Comparison of ENCODE assay signal across 8 cellular contexts in genomic region chr4:41934813-41935651, GRCh38. TPM values are rescaled to one million over a fixed set of nuclear protein-coding genes. Genes with fewer than 3 reads are reported as not detected.
DNase-seq lines count a peak whose midpoint lies in the region; ATAC-seq and TF ChIP-seq lines count a peak whose summit lies in the region.

A gene with protein sequence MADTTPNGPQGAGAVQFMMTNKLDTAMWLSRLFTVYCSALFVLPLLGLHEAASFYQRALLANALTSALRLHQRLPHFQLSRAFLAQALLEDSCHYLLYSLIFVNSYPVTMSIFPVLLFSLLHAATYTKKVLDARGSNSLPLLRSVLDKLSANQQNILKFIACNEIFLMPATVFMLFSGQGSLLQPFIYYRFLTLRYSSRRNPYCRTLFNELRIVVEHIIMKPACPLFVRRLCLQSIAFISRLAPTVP (plus strand): TSS chr4:41935429. CDS start chr4:41935485, 56 bp downstream.

- H3K36me3 ChIP-seq in H7 (replicated peaks; ENCODE audit: control insufficient read depth, insufficient read depth, low read length), result peaks cover 8% of the 10 kb centered on the region

- H3K4me3 ChIP-seq in H7 (ENCODE audit: insufficient read depth, low read depth, low read length) (peak within 1 kb of the TSS; percentile 90), fibroblast of the aortic adventitia (ENCODE audit: low read depth, low read length) (peak within 1 kb of the TSS; percentile 94)

- TF ChIP-seq CTCF in fibroblast of the aortic adventitia (IDR thresholded peaks at IDR 0.05; ENCODE audit: insufficient read depth, low read length) (peak; percentile 31), nephron progenitor cell (IDR thresholded peaks at IDR 0.05) (no peak)

- peak; percentile 92 for ATAC-seq in stimulated activated naive CD8-positive, alpha-beta T cell treated with anti-CD3 and anti-CD28 coated beads, Interleukin-15, amount 100 ng/mL, for 72 hours

- DNase-seq in ELR (ENCODE audit: low read depth), result peak; percentile 89
- peak; percentile 85 for DNase-seq in H7
- DNase-seq in M059J (ENCODE audit: low read depth), result peak; percentile 93
- peak; percentile 62 to 79 for DNase-seq in SHP77 (lab: John Stamatoyannopoulos, UW)
- peak; percentile 70 for DNase-seq in activated effector memory CD4-positive, alpha-beta T cell treated with Interleukin-2 at 50 U/mL for 16 hours
- DNase-seq in fibroblast of the aortic adventitia (ENCODE audit: low read depth), result peak; percentile 82
- DNase-seq in nephron progenitor cell, result peak; percentile 70
- DNase-seq in stimulated activated naive CD8-positive, alpha-beta T cell treated with anti-CD3 and anti-CD28 coated beads, Interleukin-15, amount 100 ng/mL, for 72 hours, result peak; percentile 64 to 72

- H3K27me3 Mint-ChIP-seq in nephron progenitor cell (ENCODE audit: low read depth, poor library complexity), result peaks cover 20% of the 10 kb centered on the region
- H3K27me3 Mint-ChIP-seq in stimulated activated naive CD8-positive, alpha-beta T cell treated with anti-CD3 and anti-CD28 coated beads, Interleukin-15, amount 100 ng/mL, for 72 hours, result no peaks in the 10 kb centered on the region

- peak within 1 kb of the TSS; percentile 98 for H3K27ac Mint-ChIP-seq in nephron progenitor cell
- peak within 1 kb of the TSS; percentile 97 to 98 for H3K27ac Mint-ChIP-seq in stimulated activated naive CD8-positive, alpha-beta T cell treated with anti-CD3 and anti-CD28 coated beads, Interleukin-15, amount 100 ng/mL, for 72 hours

- H3K9me3 Mint-ChIP-seq in nephron progenitor cell, result peaks cover 4% of the 10 kb centered on the region
- peaks cover 7 to 10% of the 10 kb centered on the region in 2 donors for H3K9me3 Mint-ChIP-seq in stimulated activated naive CD8-positive, alpha-beta T cell treated with anti-CD3 and anti-CD28 coated beads, Interleukin-15, amount 100 ng/mL, for 72 hours

- peaks cover 6% of the 10 kb centered on the region; the same call in 1 of the 2 replicates for H3K27me3 ChIP-seq in H7 (ENCODE audit: control insufficient read depth, insufficient read depth, low read length)

- peaks cover 36% of the 10 kb centered on the region for H3K4me1 Mint-ChIP-seq in nephron progenitor cell
- peaks cover 40% of the 10 kb centered on the region for H3K4me1 Mint-ChIP-seq in stimulated activated naive CD8-positive, alpha-beta T cell treated with anti-CD3 and anti-CD28 coated beads, Interleukin-15, amount 100 ng/mL, for 72 hours

- peaks cover 21% of the 10 kb centered on the region for H3K36me3 Mint-ChIP-seq in nephron progenitor cell (ENCODE audit: low read depth)

- peak within 1 kb of the TSS; percentile 98 for H3K4me3 Mint-ChIP-seq in nephron progenitor cell
- H3K4me3 Mint-ChIP-seq in stimulated activated naive CD8-positive, alpha-beta T cell treated with anti-CD3 and anti-CD28 coated beads, Interleukin-15, amount 100 ng/mL, for 72 hours, result peak within 1 kb of the TSS; percentile 92 to 98

RNA-seq across cellular contexts. Expression of the gene that starts here (rescaled TPM):
- 42.7 and 61.7 TPM in 2 replicates for total RNA-seq in H7 (2014; rRNA removed; shearing (Covaris generic))
- 99.4 and 112 TPM in 2 replicates for total RNA-seq in M059J (2014; rRNA removed; shearing (Covaris generic))
- total RNA-seq in fibroblast of the aortic adventitia (ENCODE audit: low replicate concordance), result 64.4 and 164 TPM in 2 replicates

Comparison
In these comparisons a context has a peak if more than half of its experiments do, and no peak if none do; other contexts are left out.
1. Peak in every context shown above with its lines: DNase-seq, ATAC-seq and H3K4me3 ChIP-seq.